Comparison of ENCODE assay signal across 8 cellular contexts in genomic region chr5:66144074-66144798, GRCh38. TPM values are rescaled to one million over a fixed set of nuclear protein-coding genes. Genes with fewer than 3 reads are reported as not detected.
DNase-seq lines count a peak whose midpoint lies in the region; TF ChIP-seq lines count a peak whose summit lies in the region.

A gene with protein sequence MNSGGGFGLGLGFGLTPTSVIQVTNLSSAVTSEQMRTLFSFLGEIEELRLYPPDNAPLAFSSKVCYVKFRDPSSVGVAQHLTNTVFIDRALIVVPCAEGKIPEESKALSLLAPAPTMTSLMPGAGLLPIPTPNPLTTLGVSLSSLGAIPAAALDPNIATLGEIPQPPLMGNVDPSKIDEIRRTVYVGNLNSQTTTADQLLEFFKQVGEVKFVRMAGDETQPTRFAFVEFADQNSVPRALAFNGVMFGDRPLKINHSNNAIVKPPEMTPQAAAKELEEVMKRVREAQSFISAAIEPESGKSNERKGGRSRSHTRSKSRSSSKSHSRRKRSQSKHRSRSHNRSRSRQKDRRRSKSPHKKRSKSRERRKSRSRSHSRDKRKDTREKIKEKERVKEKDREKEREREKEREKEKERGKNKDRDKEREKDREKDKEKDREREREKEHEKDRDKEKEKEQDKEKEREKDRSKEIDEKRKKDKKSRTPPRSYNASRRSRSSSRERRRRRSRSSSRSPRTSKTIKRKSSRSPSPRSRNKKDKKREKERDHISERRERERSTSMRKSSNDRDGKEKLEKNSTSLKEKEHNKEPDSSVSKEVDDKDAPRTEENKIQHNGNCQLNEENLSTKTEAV (plus strand): TSS chr5:66144300. CDS start chr5:66144377, 77 bp downstream.

- H3K4me3 Mint-ChIP-seq in nephron progenitor cell: peak within 1 kb of the TSS; percentile 95
- H3K4me3 Mint-ChIP-seq in stimulated activated naive CD8-positive, alpha-beta T cell treated with anti-CD3 and anti-CD28 coated beads, Interleukin-15, Interleukin-2, amounts not matched to agents 100 ng/mL and 50 ng/mL, for 24 hours: peak within 1 kb of the TSS; percentile 93

- no peaks in the 10 kb centered on the region for H3K9me3 ChIP-seq in ES-I3 (ENCODE audit: control insufficient read depth, insufficient read depth, low read length)
- H3K9me3 ChIP-seq in HAP-1: no peaks in the 10 kb centered on the region
- no peaks in the 10 kb centered on the region for H3K9me3 ChIP-seq in MG63

- H3K4me3 ChIP-seq in HAP-1 (peak within 1 kb of the TSS; percentile 98), MG63 (peak within 1 kb of the TSS; percentile 93)

- H3K9ac ChIP-seq in ES-I3 (ENCODE audit: low read depth, low read length): peak within 1 kb of the TSS; percentile 98

- H3K36me3 ChIP-seq in ES-I3 (ENCODE audit: insufficient read depth, low read length): no peaks in the 10 kb centered on the region
- peaks cover 3% of the 10 kb centered on the region for H3K36me3 ChIP-seq in HAP-1 (replicated peaks)
- H3K36me3 ChIP-seq in MG63: peaks cover 14% of the 10 kb centered on the region; the same call in 1 of the 2 replicates

- in situ Hi-C loops in HAP-1 (cut with MboI; ENCODE audit: low sequenced_read_pairs): no loop called here

- H3K27me3 Mint-ChIP-seq in nephron progenitor cell (ENCODE audit: low read depth, poor library complexity): peaks cover 9% of the 10 kb centered on the region
- H3K27me3 Mint-ChIP-seq in stimulated activated naive CD8-positive, alpha-beta T cell treated with anti-CD3 and anti-CD28 coated beads, Interleukin-15, Interleukin-2, amounts not matched to agents 100 ng/mL and 50 ng/mL, for 24 hours: no peaks in the 10 kb centered on the region

- TF ChIP-seq CTCF in nephron progenitor cell (IDR thresholded peaks at IDR 0.05): no peak

- H3K4me1 ChIP-seq in ES-I3 (ENCODE audit: insufficient read depth, low read length) (no peaks in the 10 kb centered on the region), HAP-1 (peaks cover 12% of the 10 kb centered on the region)

- H3K4me1 Mint-ChIP-seq in nephron progenitor cell: peaks cover 27% of the 10 kb centered on the region
- peaks cover 55% of the 10 kb centered on the region for H3K4me1 Mint-ChIP-seq in stimulated activated naive CD8-positive, alpha-beta T cell treated with anti-CD3 and anti-CD28 coated beads, Interleukin-15, Interleukin-2, amounts not matched to agents 100 ng/mL and 50 ng/mL, for 24 hours (ENCODE audit: low read depth)

- H3K27me3 ChIP-seq in HAP-1 (ENCODE audit: low read depth): no peaks in the 10 kb centered on the region
- no peaks in the 10 kb centered on the region for H3K27me3 ChIP-seq in MG63

- DNase-seq in HAP-1 (ENCODE audit: low spot score in 2 of 2) (peak; percentile 89 to 96), MG63 (peak; percentile 94), SIG-M5 (lab: John Stamatoyannopoulos, UW) (peak; percentile 73), activated gamma-delta T cell (lab: John Stamatoyannopoulos, UW) (peak; percentile 81), fibroblast of the conjunctiva (ENCODE audit: low read depth) (peak; percentile 85), nephron progenitor cell (peak; percentile 90)

- H3K27ac Mint-ChIP-seq in nephron progenitor cell: peak within 1 kb of the TSS; percentile 100
- peak within 1 kb of the TSS; percentile 97 for H3K27ac Mint-ChIP-seq in stimulated activated naive CD8-positive, alpha-beta T cell treated with anti-CD3 and anti-CD28 coated beads, Interleukin-15, Interleukin-2, amounts not matched to agents 100 ng/mL and 50 ng/mL, for 24 hours

- H3K36me3 Mint-ChIP-seq in nephron progenitor cell (ENCODE audit: low read depth): peaks cover 28% of the 10 kb centered on the region
- peaks cover 21% of the 10 kb centered on the region for H3K36me3 Mint-ChIP-seq in stimulated activated naive CD8-positive, alpha-beta T cell treated with anti-CD3 and anti-CD28 coated beads, Interleukin-15, Interleukin-2, amounts not matched to agents 100 ng/mL and 50 ng/mL, for 24 hours (ENCODE audit: low read depth)

- H3K9me3 Mint-ChIP-seq in nephron progenitor cell: peaks cover 5% of the 10 kb centered on the region
- H3K9me3 Mint-ChIP-seq in stimulated activated naive CD8-positive, alpha-beta T cell treated with anti-CD3 and anti-CD28 coated beads, Interleukin-15, Interleukin-2, amounts not matched to agents 100 ng/mL and 50 ng/mL, for 24 hours: no peaks in the 10 kb centered on the region

RNA-seq across cellular contexts. Expression of the gene that starts here (rescaled TPM):
- total RNA-seq in MG63 (2014; rRNA removed; shearing (Covaris generic); ENCODE audit: low replicate concordance): 12.2 and 16.9 TPM in 2 replicates

Comparison
In these comparisons a context has a peak if more than half of its experiments do, and no peak if none do; other contexts are left out.
1. Peak in every context shown above with its lines: DNase-seq and H3K4me3 ChIP-seq.